14 cellular contexts compared by ENCODE assay signal in the genomic region with DNA sequence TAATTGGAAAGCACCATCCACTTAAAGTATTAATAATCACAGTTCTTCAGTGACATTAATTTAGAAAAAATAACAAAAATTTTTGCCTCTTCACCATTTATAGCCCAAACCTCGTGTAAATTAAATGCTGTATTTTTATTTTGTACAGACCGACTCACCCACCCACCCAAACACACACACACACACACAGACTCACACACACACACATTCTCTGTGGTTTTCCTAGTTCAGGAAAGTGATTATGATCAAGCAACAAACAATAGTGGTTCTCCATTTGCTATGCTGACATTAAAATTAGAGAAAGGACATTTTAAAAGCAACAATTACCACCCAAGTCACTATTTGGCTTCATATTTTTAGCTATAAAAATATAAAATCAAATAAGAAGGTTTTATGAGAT.
"Had no signal": no experiment of that assay in that cellular context is flagged by ENCODE, and none has a peak within 500 bp of the region (broad histone marks: within the 10 kb centered on the region; RNA-seq: fewer than 3 reads in every experiment).

No MANE protein-coding gene starts in this region.

- ATAC-seq: activated CD8-positive, alpha-beta T cell treated with anti-CD3 and anti-CD28 coated beads, Interleukin-2, amount 10 ng/mL, durations not matched to agents 7 days and 5 days; effector memory CD8-positive, alpha-beta T cell; T-cell had no signal

- H3K4me3 ChIP-seq: lower lobe of right lung, pancreas, thyroid gland had no signal

- H3K27ac ChIP-seq: lower lobe of right lung, thyroid gland, WERI-Rb-1 had no signal

- H3K36me3 ChIP-seq: lower lobe of right lung, pancreas, thyroid gland, WERI-Rb-1 had no signal

- H3K27me3 ChIP-seq: pancreas, thyroid gland had no signal

- DNase-seq: activated CD4-positive, alpha-beta T cell treated with anti-CD3 and anti-CD28 coated beads for 48 hours; activated CD8-positive, alpha-beta memory T cell treated with anti-CD3 and anti-CD28 coated beads, Interleukin-2, amount 50 U/mL, for 48 hours; activated CD8-positive, alpha-beta T cell treated with anti-CD3 and anti-CD28 coated beads, Interleukin-2, amount 10 ng/mL, durations not matched to agents 7 days and 5 days; activated naive CD4-positive, alpha-beta T cell treated with anti-CD3 and anti-CD28 coated beads for 36 hours; central memory CD4-positive, alpha-beta T cell; cortex of kidney; effector memory CD8-positive, alpha-beta T cell; erythroblast; lower lobe of right lung; pancreas; T-cell; T1000; thyroid gland; WERI-Rb-1 had no signal

- H3K4me1 ChIP-seq: lower lobe of right lung, thyroid gland had no signal

- FAIRE-seq: pancreas had no signal

- H3K9me3 ChIP-seq: lower lobe of right lung, pancreas, thyroid gland had no signal
